ENCODE assay signal across 1 cellular context in genomic region chr22:37608477-37609239, GRCh38.
A peak's percentile ranks its signal among the peaks of the same experiment; 100 is the strongest.
TF ChIP-seq lines count a peak whose summit lies in the region.

Gene GGA1, plus strand, starts transcription at chr22:37608834. Its CDS starts 27 bp downstream, at chr22:37608861.

TF ChIP-seq in HEK293, 187 proteins besides CTCF, POLR2A, EP300 and RAD21 (continued from another document and continues in another):
- TF ChIP-seq ZNF280D (tag by site-specific recombination; IDR thresholded peaks at IDR 0.05) (no peak), KLF8 (tag by site-specific recombination; IDR thresholded peaks at IDR 0.05) (peak; percentile 98), SP2 (tag by site-specific recombination; IDR thresholded peaks at IDR 0.05) (peak; percentile 85), ZNF677 (tag by site-specific recombination; IDR thresholded peaks at IDR 0.05) (no peak), ZNF292 (tag by site-specific recombination; IDR thresholded peaks at IDR 0.05; ENCODE audit: borderline replicate concordance, low read depth) (no peak), ZBTB21 (tag by site-specific recombination; IDR thresholded peaks at IDR 0.05) (peak; percentile 96), MYNN (tag by site-specific recombination; IDR thresholded peaks at IDR 0.05; ENCODE audit: borderline replicate concordance) (no peak), ZNF560 (tag by site-specific recombination; IDR thresholded peaks at IDR 0.05; ENCODE audit: borderline replicate concordance) (no peak), ZNF114 (tag by site-specific recombination; IDR thresholded peaks at IDR 0.05) (no peak), PATZ1 (tag by site-specific recombination; IDR thresholded peaks at IDR 0.05) (peak; percentile 91), ZNF449 (tag by site-specific recombination; IDR thresholded peaks at IDR 0.05) (peak; percentile 46; the same call in 1 of the 2 replicates), ZNF791 (tag by site-specific recombination; IDR thresholded peaks at IDR 0.05) (no peak), ZNF19 (tag by site-specific recombination; IDR thresholded peaks at IDR 0.05; ENCODE audit: low read depth) (no peak), ZNF639 (tag by site-specific recombination; IDR thresholded peaks at IDR 0.05) (peak; percentile 86), ZNF623 (tag by site-specific recombination; IDR thresholded peaks at IDR 0.05) (no peak), ZBTB7A (tag by site-specific recombination; IDR thresholded peaks at IDR 0.05; ENCODE audit: low read depth) (peak; percentile 78), ZSCAN4 (tag by site-specific recombination; IDR thresholded peaks at IDR 0.05) (no peak), ZNF645 (tag by site-specific recombination; IDR thresholded peaks at IDR 0.05) (no peak), ZNF704 (tag by site-specific recombination; IDR thresholded peaks at IDR 0.05) (no peak), ZBTB6 (tag by site-specific recombination; IDR thresholded peaks at IDR 0.05) (peak; percentile 99), YY1 (tag by site-specific recombination; IDR thresholded peaks at IDR 0.05) (peak; percentile 63), ZNF184 (tag by site-specific recombination; IDR thresholded peaks at IDR 0.05) (no peak), BCL11B (tag by site-specific recombination; IDR thresholded peaks at IDR 0.05; ENCODE audit: low read depth) (peak; percentile 16; the same call in 1 of the 2 replicates), ZNF518A (tag by site-specific recombination; conservative IDR thresholded peaks at IDR 0.05; ENCODE audit: low read depth) (peak; percentile 92), ZFP37 (tag by site-specific recombination; IDR thresholded peaks at IDR 0.05) (0 out of 2 replicates have a peak, but pooled peaks have one; percentile 40), RBAK (tag by site-specific recombination; IDR thresholded peaks at IDR 0.05) (no peak), ZNF211 (tag by site-specific recombination; IDR thresholded peaks at IDR 0.05; ENCODE audit: low read depth) (no peak), KLF9 (tag by site-specific recombination; IDR thresholded peaks at IDR 0.05; ENCODE audit: low read depth) (peak; percentile 83), ZNF24 (tag by site-specific recombination; IDR thresholded peaks at IDR 0.05) (0 out of 2 replicates have a peak, but pooled peaks have one; percentile 56), ZNF510 (tag by site-specific recombination; IDR thresholded peaks at IDR 0.05; ENCODE audit: insufficient replicate concordance) (no peak), ZNF174 (tag by site-specific recombination; IDR thresholded peaks at IDR 0.05) (no peak), ZSCAN30 (tag by site-specific recombination; IDR thresholded peaks at IDR 0.05) (peak; percentile 60; the same call in 1 of the 2 replicates), HOXA7 (CRISPR knock-in tag; IDR thresholded peaks at IDR 0.05; ENCODE audit: borderline replicate concordance) (no peak), ZNF391 (tag by site-specific recombination; IDR thresholded peaks at IDR 0.05; ENCODE audit: borderline replicate concordance, low read depth) (0 out of 2 replicates have a peak, but pooled peaks have one; percentile 10), ZSCAN23 (tag by site-specific recombination; IDR thresholded peaks at IDR 0.05) (no peak), ZNF555 (tag by site-specific recombination; conservative IDR thresholded peaks at IDR 0.05) (no peak), ZBTB48 (tag by site-specific recombination; IDR thresholded peaks at IDR 0.05) (peak; percentile 87), ZNF747 (tag by site-specific recombination; IDR thresholded peaks at IDR 0.05) (no peak), OSR2 (tag by site-specific recombination; IDR thresholded peaks at IDR 0.05) (no peak; the same call in 1 of the 2 replicates), ZXDB (tag by site-specific recombination; IDR thresholded peaks at IDR 0.05) (peak; percentile 94), ZNF707 (tag by site-specific recombination; IDR thresholded peaks at IDR 0.05) (no peak), GLI4 (tag by site-specific recombination; IDR thresholded peaks at IDR 0.05) (no peak), ZNF660 (tag by site-specific recombination; IDR thresholded peaks at IDR 0.05) (no peak), ZNF133 (tag by site-specific recombination; IDR thresholded peaks at IDR 0.05) (no peak), ZNF670 (tag by site-specific recombination; IDR thresholded peaks at IDR 0.05; ENCODE audit: low read depth) (no peak), KLF10 (tag by site-specific recombination; IDR thresholded peaks at IDR 0.05) (peak; percentile 96), ZIC2 (tag by site-specific recombination; IDR thresholded peaks at IDR 0.05) (peak; percentile 20), TRIM28 (IDR thresholded peaks at IDR 0.05; ENCODE audit: borderline replicate concordance, low read length) (no peak), ZNF596 (tag by site-specific recombination; IDR thresholded peaks at IDR 0.05) (0 out of 2 replicates have a peak, but pooled peaks have one; percentile 10), ZNF394 (tag by site-specific recombination; IDR thresholded peaks at IDR 0.05; ENCODE audit: borderline replicate concordance) (peak; percentile 15; the same call in 1 of the 2 replicates), ZBTB1 (tag by site-specific recombination; IDR thresholded peaks at IDR 0.05) (no peak)
